8 cellular contexts compared by ENCODE assay signal in the genomic region with DNA sequence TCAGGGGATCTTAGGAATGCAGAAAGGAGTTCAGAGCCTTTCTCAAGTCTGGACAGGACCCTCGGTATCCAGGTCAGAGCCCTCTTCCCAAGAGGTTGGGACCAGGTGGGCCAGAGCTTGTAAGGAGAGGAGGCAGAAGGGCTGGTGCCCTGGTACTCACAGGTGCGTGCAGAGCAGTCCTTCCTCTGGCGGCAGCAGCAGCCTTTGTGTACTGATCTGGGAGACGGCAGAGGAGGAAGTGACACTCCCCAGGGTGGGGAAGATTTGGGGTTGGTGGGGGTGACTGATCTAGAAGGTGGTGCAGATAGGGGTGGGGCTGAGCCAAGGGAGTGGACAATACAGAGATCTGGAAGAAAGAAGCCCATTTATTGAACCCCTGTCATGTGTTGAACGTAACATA. TPM values are rescaled to one million over a fixed set of nuclear protein-coding genes. Genes with fewer than 3 reads are reported as not detected.
DNase-seq lines count a peak whose midpoint lies in the region; ATAC-seq and TF ChIP-seq lines count a peak whose summit lies in the region.

A gene with protein sequence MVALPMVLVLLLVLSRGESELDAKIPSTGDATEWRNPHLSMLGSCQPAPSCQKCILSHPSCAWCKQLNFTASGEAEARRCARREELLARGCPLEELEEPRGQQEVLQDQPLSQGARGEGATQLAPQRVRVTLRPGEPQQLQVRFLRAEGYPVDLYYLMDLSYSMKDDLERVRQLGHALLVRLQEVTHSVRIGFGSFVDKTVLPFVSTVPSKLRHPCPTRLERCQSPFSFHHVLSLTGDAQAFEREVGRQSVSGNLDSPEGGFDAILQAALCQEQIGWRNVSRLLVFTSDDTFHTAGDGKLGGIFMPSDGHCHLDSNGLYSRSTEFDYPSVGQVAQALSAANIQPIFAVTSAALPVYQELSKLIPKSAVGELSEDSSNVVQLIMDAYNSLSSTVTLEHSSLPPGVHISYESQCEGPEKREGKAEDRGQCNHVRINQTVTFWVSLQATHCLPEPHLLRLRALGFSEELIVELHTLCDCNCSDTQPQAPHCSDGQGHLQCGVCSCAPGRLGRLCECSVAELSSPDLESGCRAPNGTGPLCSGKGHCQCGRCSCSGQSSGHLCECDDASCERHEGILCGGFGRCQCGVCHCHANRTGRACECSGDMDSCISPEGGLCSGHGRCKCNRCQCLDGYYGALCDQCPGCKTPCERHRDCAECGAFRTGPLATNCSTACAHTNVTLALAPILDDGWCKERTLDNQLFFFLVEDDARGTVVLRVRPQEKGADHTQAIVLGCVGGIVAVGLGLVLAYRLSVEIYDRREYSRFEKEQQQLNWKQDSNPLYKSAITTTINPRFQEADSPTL (minus strand): TSS at position 210 of the 400 bp plus-strand sequence. CDS start 6,808 bp downstream, outside the sequence.

- no TSS peak for BruUV-seq in Caco-2 (replicated peaks; lab: Mats Ljungman, UMichigan)

- peak; percentile 46 for ATAC-seq in GM21529 (IDR thresholded peaks at IDR 0.05; ENCODE audit: unreplicated experiment)
- ATAC-seq in HG03175 (IDR thresholded peaks at IDR 0.05; ENCODE audit: unreplicated experiment), result no peak

- peak within 1 kb of the TSS; percentile 71 for H3K27ac ChIP-seq in OCI-LY1 (ENCODE audit: low read depth, low read length, poor library complexity, severe bottlenecking)

- H3K9me3 ChIP-seq in Caco-2, result no peaks in the 10 kb centered on the region
- no peaks in the 10 kb centered on the region for H3K9me3 ChIP-seq in OCI-LY1 (ENCODE audit: low read length)

- intact Hi-C loops in Caco-2 (cut with micrococcal nuclease; ENCODE audit: unreplicated experiment), result no loop called here
- intact Hi-C loops in cardiac septum (cut with DNase I), result no loop called here

- DNase-seq in Caco-2, result no peak
- DNase-seq in activated naive CD4-positive, alpha-beta T cell treated with Interleukin-2 at 50 U/mL for 16 hours, result peak; percentile 65
- DNase-seq in stimulated activated CD4-positive, alpha-beta T cell treated with anti-CD3 and anti-CD28 coated beads, Interleukin-15, amount 100 ng/mL, for 24 hours, result peak; percentile 73
- DNase-seq in cardiac septum (ENCODE audit: low spot score), result no peak
- DNase-seq in SW480 (ENCODE audit: low spot score), result no peak

- H3K4me3 ChIP-seq in Caco-2 (ENCODE audit: low read depth, low read length), result no peak within 1 kb of the TSS
- H3K4me3 ChIP-seq in OCI-LY1 (ENCODE audit: low read depth, low read length, poor library complexity, severe bottlenecking), result peak within 1 kb of the TSS; percentile 57

- CTCF ChIA-PET in Caco-2 (lab: Charles Lee), result no interaction called here

- H3K4me1 ChIP-seq in Caco-2 (no peaks in the 10 kb centered on the region), OCI-LY1 (ENCODE audit: insufficient read depth, low read length, severe bottlenecking) (peaks cover 46% of the 10 kb centered on the region)

- no peaks in the 10 kb centered on the region for H3K4me1 Mint-ChIP-seq in Caco-2 (ENCODE audit: low read depth, unreplicated experiment)

- TF ChIP-seq CTCF in Caco-2 (IDR thresholded peaks at IDR 0.05; ENCODE audit: insufficient read depth in 1 of 2, low read depth in 1 of 2, low read length in 1 of 2, severe bottlenecking in 1 of 2, unreplicated experiment in 1 of 2), result no peak
- TF ChIP-seq CTCF in OCI-LY1 (IDR thresholded peaks at IDR 0.05; ENCODE audit: low read length), result no peak

- H3K4me3 Mint-ChIP-seq in Caco-2 (ENCODE audit: unreplicated experiment), result no peak within 1 kb of the TSS

- H3F3A ChIP-seq in OCI-LY1 (ENCODE audit: insufficient read depth, low read length), result no peaks in the 10 kb centered on the region; the same call in 1 of the 2 replicates

- no peaks in the 10 kb centered on the region for H3K9me2 ChIP-seq in OCI-LY1 (ENCODE audit: low read depth, low read length)

- no peaks in the 10 kb centered on the region for H4K20me1 ChIP-seq in OCI-LY1 (ENCODE audit: insufficient read depth, low read length)

- H3K27me3 ChIP-seq in Caco-2 (replicated peaks; ENCODE audit: control insufficient read depth, insufficient read depth, low read length) (no peaks in the 10 kb centered on the region), OCI-LY1 (ENCODE audit: insufficient read depth, low read length) (no peaks in the 10 kb centered on the region)

- H3K27ac Mint-ChIP-seq in Caco-2 (ENCODE audit: unreplicated experiment), result peak within 1 kb of the TSS; percentile 40

- no peaks in the 10 kb centered on the region for H3K36me3 ChIP-seq in Caco-2 (ENCODE audit: control insufficient read depth, insufficient read depth, low read length)
- H3K36me3 ChIP-seq in OCI-LY1 (ENCODE audit: insufficient read depth, low read length), result no peaks in the 10 kb centered on the region

- POLR2A ChIA-PET in Caco-2 (lab: Charles Lee), result no interaction called here

- peak within 1 kb of the TSS; percentile 59; the same call in 1 of the 2 replicates for H3K9ac ChIP-seq in OCI-LY1 (ENCODE audit: low read length)

- H3K36me3 Mint-ChIP-seq in Caco-2 (ENCODE audit: insufficient read depth, unreplicated experiment), result no peaks in the 10 kb centered on the region

- no peaks in the 10 kb centered on the region for H3K9me3 Mint-ChIP-seq in Caco-2 (ENCODE audit: unreplicated experiment)

- no peaks in the 10 kb centered on the region for H3K79me2 ChIP-seq in OCI-LY1 (ENCODE audit: insufficient read depth, low read length)

- H3K4me2 ChIP-seq in OCI-LY1 (ENCODE audit: low read length), result peak within 1 kb of the TSS; percentile 75

- no peak within 1 kb of the TSS for H2AFZ ChIP-seq in OCI-LY1 (ENCODE audit: low read length)

- H3K27me3 Mint-ChIP-seq in Caco-2 (ENCODE audit: insufficient read depth, unreplicated experiment), result no peaks in the 10 kb centered on the region

RNA-seq across cellular contexts. Expression of the gene that starts here (rescaled TPM):
- 1.1 TPM in 2 replicates for total RNA-seq in Caco-2 (2022)
- total RNA-seq in cardiac septum, result 1.4 TPM

Comparison
In these comparisons a context has a peak if more than half of its experiments do, and no peak if none do; other contexts are left out.
1. DNase-seq: peak in activated naive CD4-positive, alpha-beta T cell treated with Interleukin-2 at 50 U/mL for 16 hours (single experiment) and stimulated activated CD4-positive, alpha-beta T cell treated with anti-CD3 and anti-CD28 coated beads, Interleukin-15, amount 100 ng/mL, for 24 hours (single experiment); none in Caco-2 (0 of 2), cardiac septum (single experiment) and SW480 (single experiment).